In the genomic region with DNA sequence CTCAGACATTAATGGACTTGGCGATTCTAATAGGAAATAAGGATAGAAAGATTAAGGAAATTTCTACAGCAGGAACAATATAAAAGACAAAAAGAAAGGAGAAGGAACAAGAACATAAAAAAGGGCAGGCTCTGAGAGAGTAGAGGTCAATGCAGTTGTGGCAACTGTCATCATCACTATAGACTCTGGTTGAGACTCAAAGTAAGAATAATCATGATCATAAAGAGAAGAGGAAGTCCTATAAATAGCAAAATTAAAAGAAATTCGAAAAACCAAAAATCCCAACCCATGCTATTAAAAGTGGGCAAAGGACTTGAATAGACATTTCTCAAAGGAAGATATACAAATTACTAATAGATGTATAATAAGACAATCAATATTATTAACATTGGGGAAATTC, we compare ENCODE assay signal across 31 cellular contexts. TPM values are rescaled to one million over a fixed set of nuclear protein-coding genes. Genes with fewer than 3 reads are reported as not detected.
"Had no signal": no experiment of that assay in that cellular context is flagged by ENCODE, and none has a peak within 500 bp of the region (broad histone marks: within the 10 kb centered on the region; RNA-seq: fewer than 3 reads in every experiment).

No MANE protein-coding gene starts in this region.

- H3K4me1 Mint-ChIP-seq: memory B cell, nephron, neural progenitor cell had no signal

- H3K9me3 Mint-ChIP-seq: nephron, neural progenitor cell had no signal

- H3K36me3 Mint-ChIP-seq: memory B cell, neural progenitor cell had no signal

- FAIRE-seq: endothelial cell of umbilical vein, kidney had no signal

- H3K4me3 Mint-ChIP-seq: memory B cell, nephron, neural progenitor cell had no signal

- ATAC-seq: foreskin keratinocyte, gastroesophageal sphincter, heart left ventricle, left lobe of liver, sciatic nerve had no signal

- DNase-seq: dermis blood vessel endothelial cell; effector memory CD4-positive, alpha-beta T cell; foreskin keratinocyte; heart left ventricle; kidney; stimulated activated CD4-positive, alpha-beta T cell treated with anti-CD3 and anti-CD28 coated beads, Interleukin-12 subunit alpha, Interleukin-12 subunit beta, amount 100 ng/mL, for 4 hours; stimulated activated CD4-positive, alpha-beta T cell treated with anti-CD3 and anti-CD28 coated beads, Interleukin-1b, Interleukin-23, amount 100 ng/mL, for 48 hours; stimulated activated CD4-positive, alpha-beta T cell treated with anti-CD3 and anti-CD28 coated beads, Interleukin-4, amount 100 ng/mL, for 1 hour; stimulated activated CD8-positive, alpha-beta memory T cell treated with anti-CD3 and anti-CD28 coated beads, Interleukin-4, amount 100 ng/mL, for 48 hours; stimulated activated naive CD4-positive, alpha-beta T cell treated with Interleukin-2 at 50 U/mL for 16 hours; stomach; thyroid gland; trophoblast cell had no signal

- H3K27ac Mint-ChIP-seq: memory B cell, nephron, neural progenitor cell had no signal

RNA-seq across cellular contexts. Expression of a gene that starts 14.4 kb away (rescaled TPM):
- total RNA-seq: dermis blood vessel endothelial cell, endothelial cell of umbilical vein, epithelial cell of proximal tubule, fibroblast of lung, foreskin keratinocyte, kidney, prostate gland, sciatic nerve, smooth muscle cell, stomach, temporal lobe, ureter, vagina had no signal
- polyA plus RNA-seq: endothelial cell of umbilical vein, fibroblast of lung, foreskin keratinocyte had no signal

RNA-seq across cellular contexts. Expression of a gene that starts 18.2 kb away (rescaled TPM):
- total RNA-seq: dermis blood vessel endothelial cell, endothelial cell of umbilical vein, epithelial cell of proximal tubule, esophagus muscularis mucosa, fibroblast of lung, foreskin keratinocyte, hepatocyte, left lobe of liver, osteocyte, prostate gland, right atrium auricular region, sciatic nerve, smooth muscle cell, temporal lobe, thyroid gland, ureter, vagina had no signal
- polyA plus RNA-seq: endothelial cell of umbilical vein, fibroblast of lung, foreskin keratinocyte, heart left ventricle, hepatocyte, smooth muscle cell had no signal
